15 cellular contexts compared by ENCODE assay signal in genomic region chr3:72017935-72018334, GRCh38.
DNase-seq lines count a peak whose midpoint lies in the region; ATAC-seq, FAIRE-seq and TF ChIP-seq lines count a peak whose summit lies in the region.
"Had no signal": no experiment of that assay in that cellular context is flagged by ENCODE, and none has a peak within 500 bp of the region (broad histone marks: within the 10 kb centered on the region; RNA-seq: fewer than 3 reads in every experiment).

No MANE protein-coding gene starts in this region.

- H3K36me3 ChIP-seq in HUES6 (ENCODE audit: control insufficient read depth, insufficient read depth, low read length) (0 out of 2 replicates have a peak, but pooled peaks cover 4% of the 10 kb centered on the region), suprapubic skin (no peaks in the 10 kb centered on the region)
- H3K36me3 ChIP-seq: SJSA1 had no signal

- H3K27ac ChIP-seq in HUES6 (ENCODE audit: low read depth, low read length) (peak overlapping the region; percentile 79; the same call in 1 of the 2 replicates), suprapubic skin (no peak overlapping the region)
- H3K27ac ChIP-seq: KMS-11, SJSA1 had no signal

- H3K27me3 ChIP-seq in HUES6 (ENCODE audit: control insufficient read depth, insufficient read depth, low read length), result no peaks in the 10 kb centered on the region
- H3K27me3 ChIP-seq in suprapubic skin, result no peaks in the 10 kb centered on the region
- H3K27me3 ChIP-seq: SJSA1 had no signal

- peaks cover 26% of the 10 kb centered on the region for H3K4me1 Mint-ChIP-seq in progenitor cell of endocrine pancreas (ENCODE audit: low read depth)

- DNase-seq in GM12891 (ENCODE audit: insufficient read length, low spot score) (no peak), erythroblast (lab: John Stamatoyannopoulos, UW) (peak; percentile 20 to 43), progenitor cell of endocrine pancreas (ENCODE audit: low spot score, unreplicated experiment) (no peak), suprapubic skin (ENCODE audit: low spot score in 2 of 2) (no peak)
- no peak for DNase-seq in stimulated activated naive CD4-positive, alpha-beta T cell (lab: John Stamatoyannopoulos, UW)
- DNase-seq: COR-L47, DMS153, NCI-H1048, NCI-H146, NCI-H2081, NCI-H510A had no signal

- TF ChIP-seq CTCF in progenitor cell of endocrine pancreas (IDR thresholded peaks at IDR 0.05; ENCODE audit: unreplicated experiment), result no peak
- TF ChIP-seq CTCF in suprapubic skin (IDR thresholded peaks at IDR 0.05), result no peak

- H3K27me3 Mint-ChIP-seq in progenitor cell of endocrine pancreas, result peaks cover 2% of the 10 kb centered on the region

- H3K9me3 ChIP-seq in HUES6 (ENCODE audit: control insufficient read depth, insufficient read depth, low read depth, low read length) (peaks cover 21% of the 10 kb centered on the region), suprapubic skin (no peaks in the 10 kb centered on the region)
- H3K9me3 ChIP-seq: SJSA1 had no signal

- no peaks in the 10 kb centered on the region for H3K9me3 Mint-ChIP-seq in progenitor cell of endocrine pancreas (ENCODE audit: low read depth)

- no peak for ATAC-seq in HG03469 (IDR thresholded peaks at IDR 0.05; ENCODE audit: unreplicated experiment)

- H3K4me1 ChIP-seq in HUES6 (ENCODE audit: control insufficient read depth, insufficient read depth, low read length), result peaks cover 17% of the 10 kb centered on the region
- H3K4me1 ChIP-seq in suprapubic skin, result no peaks in the 10 kb centered on the region

- 95% methylated on average over 1 of the region's 1 CpG for WGBS in suprapubic skin

- TF ChIP-seq EP300 in suprapubic skin (IDR thresholded peaks at IDR 0.05), result no peak

- H3K4me3 ChIP-seq in HUES6 (ENCODE audit: low read depth, low read length) (no peak overlapping the region), suprapubic skin (no peak overlapping the region)
- H3K4me3 ChIP-seq: SJSA1 had no signal

- no peak overlapping the region for H3K4me3 Mint-ChIP-seq in progenitor cell of endocrine pancreas (ENCODE audit: low read depth)

- H3K9ac ChIP-seq in HUES6 (ENCODE audit: low read length), result peak overlapping the region; percentile 7
- H3K9ac ChIP-seq: KMS-11 had no signal

- no peaks in the 10 kb centered on the region for H3K36me3 Mint-ChIP-seq in progenitor cell of endocrine pancreas (ENCODE audit: insufficient read depth)

- H3K27ac Mint-ChIP-seq in progenitor cell of endocrine pancreas, result peak overlapping the region; percentile 22

- peak; percentile 33 for FAIRE-seq in GM12891 (lab: Jason Lieb, UNC)

- TF ChIP-seq POLR2A in GM12891 (IDR thresholded peaks at IDR 0.05; ENCODE audit: low read depth, low read length) (no peak), erythroblast (IDR thresholded peaks at IDR 0.05; ENCODE audit: low read length) (no peak), suprapubic skin (IDR thresholded peaks at IDR 0.05) (no peak)

TF ChIP-seq in GM12891, 5 proteins besides CTCF, POLR2A, EP300 and RAD21:
- no peak for TF ChIP-seq TAF1 (IDR thresholded peaks at IDR 0.05; ENCODE audit: low read depth, low read length)
- TF ChIP-seq SPI1 (IDR thresholded peaks at IDR 0.05; ENCODE audit: low read depth, low read length), result no peak
- TF ChIP-seq POLR2AphosphoS5 (IDR thresholded peaks at IDR 0.05; ENCODE audit: low read depth, low read length), result no peak
- no peak for TF ChIP-seq POU2F2 (IDR thresholded peaks at IDR 0.05; ENCODE audit: low read depth, low read length)
- TF ChIP-seq PAX5 (IDR thresholded peaks at IDR 0.05; ENCODE audit: insufficient read depth, low read length, severe bottlenecking), result no peak

Comparison
In these comparisons a context has a peak if more than half of its experiments do, and no peak if none do; other contexts are left out.
1. DNase-seq: peak in erythroblast (2 of 2); none in GM12891 (single experiment), progenitor cell of endocrine pancreas (single experiment), stimulated activated naive CD4-positive, alpha-beta T cell (0 of 6) and suprapubic skin (0 of 2).